25 cellular contexts compared by ENCODE assay signal in genomic region chr5:33501260-33501659, GRCh38.
"Had no signal": no experiment of that assay in that cellular context is flagged by ENCODE, and none has a peak within 500 bp of the region (broad histone marks: within the 10 kb centered on the region; RNA-seq: fewer than 3 reads in every experiment).

No MANE protein-coding gene starts in this region.

- H3K4me3 ChIP-seq: colonic mucosa, coronary artery, dorsolateral prefrontal cortex, esophagus muscularis mucosa, esophagus squamous epithelium, gastrocnemius medialis, gastroesophageal sphincter, heart left ventricle, heart right ventricle had no signal

- H3K27me3 ChIP-seq: colonic mucosa, dorsolateral prefrontal cortex, esophagus muscularis mucosa, esophagus squamous epithelium, foreskin keratinocyte, gastrocnemius medialis, gastroesophageal sphincter, heart left ventricle, heart right ventricle had no signal

- H3K36me3 ChIP-seq: colonic mucosa, esophagus muscularis mucosa, esophagus squamous epithelium, gastrocnemius medialis, gastroesophageal sphincter, heart left ventricle, heart right ventricle had no signal

- H3K27ac ChIP-seq: colonic mucosa, coronary artery, dorsolateral prefrontal cortex, epithelial cell of prostate, esophagus muscularis mucosa, esophagus squamous epithelium, foreskin keratinocyte, gastrocnemius medialis, gastroesophageal sphincter, heart left ventricle, heart right ventricle had no signal

- DNase-seq: colonic mucosa; cortex of kidney; dermis blood vessel endothelial cell; dorsolateral prefrontal cortex; effector CD4-positive, alpha-beta T cell; effector CD8-positive, alpha-beta T cell; effector memory CD4-positive, alpha-beta T cell; effector memory CD8-positive, alpha-beta T cell; endodermal cell; erythroblast; esophagus squamous epithelium; foreskin fibroblast; foreskin keratinocyte; foreskin melanocyte; gastrocnemius medialis; glutamatergic neuron; head of caudate nucleus; heart left ventricle; heart right ventricle had no signal

- H3K27ac Mint-ChIP-seq: dendritic cell treated with granulocyte-macrophage colony-stimulating factor and Interleukin-4, amounts not matched to agents 40 ng/mL and 50 ng/mL, for 4 days; effector memory CD8-positive, alpha-beta T cell; endodermal cell had no signal

- ATAC-seq: effector memory CD8-positive, alpha-beta T cell; esophagus mucosa; foreskin keratinocyte; gastrocnemius medialis; gastroesophageal sphincter; heart left ventricle; heart right ventricle had no signal

- H3K27me3 Mint-ChIP-seq: effector memory CD8-positive, alpha-beta T cell had no signal

- H3K9me3 ChIP-seq: colonic mucosa, esophagus muscularis mucosa, esophagus squamous epithelium, gastrocnemius medialis, gastroesophageal sphincter, heart left ventricle, heart right ventricle had no signal

- H3K9me3 Mint-ChIP-seq: dendritic cell treated with granulocyte-macrophage colony-stimulating factor and Interleukin-4, amounts not matched to agents 40 ng/mL and 50 ng/mL, for 4 days; effector memory CD8-positive, alpha-beta T cell; endodermal cell had no signal

- H3K4me3 Mint-ChIP-seq: dendritic cell treated with granulocyte-macrophage colony-stimulating factor and Interleukin-4, amounts not matched to agents 40 ng/mL and 50 ng/mL, for 4 days; effector memory CD8-positive, alpha-beta T cell; endodermal cell had no signal

- H3K4me1 ChIP-seq: colonic mucosa, esophagus muscularis mucosa, esophagus squamous epithelium, foreskin keratinocyte, gastrocnemius medialis, gastroesophageal sphincter, heart left ventricle, heart right ventricle had no signal
